Comparison of ENCODE assay signal across 10 cellular contexts in the genomic region with DNA sequence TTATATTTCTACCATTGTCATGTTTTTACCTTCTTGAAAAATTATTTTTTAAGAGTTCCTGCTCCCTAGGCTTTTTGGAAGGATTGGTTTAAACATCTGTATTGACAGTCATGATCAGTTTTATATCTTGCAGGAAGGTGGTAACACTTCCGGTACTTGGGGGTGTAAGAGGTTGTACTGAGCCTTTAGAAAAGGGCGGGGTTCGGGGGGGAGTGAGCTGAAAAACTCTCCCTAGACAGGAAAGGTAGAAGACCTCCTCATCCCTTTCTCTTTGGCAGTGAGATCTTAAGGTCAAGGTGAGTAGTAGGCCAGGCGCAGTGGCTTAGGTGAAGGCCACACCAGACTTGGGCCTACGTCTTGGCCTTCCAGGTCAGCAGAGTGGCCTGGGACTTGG. TPM values are rescaled to one million over a fixed set of nuclear protein-coding genes. Genes with fewer than 3 reads are reported as not detected.
DNase-seq lines count a peak whose midpoint lies in the region; ATAC-seq, FAIRE-seq and TF ChIP-seq lines count a peak whose summit lies in the region.
"Had no signal": no experiment of that assay in that cellular context is flagged by ENCODE, and none has a peak within 500 bp of the region (broad histone marks: within the 10 kb centered on the region; RNA-seq: fewer than 3 reads in every experiment).

No MANE protein-coding gene starts in this region.

- H3K4me1 Mint-ChIP-seq in stimulated activated effector memory CD8-positive, alpha-beta T cell treated with anti-CD3 and anti-CD28 coated beads, Interleukin-12 subunit alpha, Interleukin-12 subunit beta, amount 100 ng/mL, for 72 hours: no peaks in the 10 kb centered on the region

- 62 to 72% methylated on average over 5 of the region's 5 CpGs for WGBS in body of pancreas, 2 donors
- 90% methylated on average over 5 of the region's 5 CpGs for WGBS in liver
- WGBS in small intestine, 3 donors: 61 to 81% (median 79%) methylated on average over 5 of the region's 5 CpGs

- H3K4me3 ChIP-seq in HUES48 (ENCODE audit: low read depth, low read length) (peak overlapping the region; percentile 80), body of pancreas (no peak overlapping the region), liver (ENCODE audit: low read depth in 1 of 3, low read length in 3 of 3) (peak overlapping the region in 2 of 3 donors; percentile 47 to 89), small intestine (ENCODE audit: low read depth in 1 of 2, low read length in 2 of 2) (peak overlapping the region in 1 of 2 donors; percentile 67)

- no peak for FAIRE-seq in small intestine (lab: Jason Lieb, UNC)

- H3K36me3 ChIP-seq in HUES48 (ENCODE audit: control insufficient read depth, insufficient read depth, low read length) (no peaks in the 10 kb centered on the region), body of pancreas (replicated peaks in 1 of 2; ENCODE audit: insufficient read depth in 1 of 2, low read depth in 2 of 2) (no peaks in the 10 kb centered on the region), liver (ENCODE audit: control insufficient read depth in 4 of 4, insufficient read depth in 3 of 4, low read depth in 1 of 4, low read length in 3 of 4) (no peaks in the 10 kb centered on the region), small intestine (ENCODE audit: control insufficient read depth in 2 of 2, insufficient read depth in 2 of 2, low read length in 2 of 2) (no peaks in the 10 kb centered on the region)

- H3K4me3 Mint-ChIP-seq in stimulated activated effector memory CD8-positive, alpha-beta T cell treated with anti-CD3 and anti-CD28 coated beads, Interleukin-12 subunit alpha, Interleukin-12 subunit beta, amount 100 ng/mL, for 72 hours: no peak overlapping the region

- H3K36me3 Mint-ChIP-seq in stimulated activated effector memory CD8-positive, alpha-beta T cell treated with anti-CD3 and anti-CD28 coated beads, Interleukin-12 subunit alpha, Interleukin-12 subunit beta, amount 100 ng/mL, for 72 hours: no peaks in the 10 kb centered on the region

- H3K27ac ChIP-seq in HUES48 (ENCODE audit: low read depth, low read length) (peak overlapping the region; percentile 96), body of pancreas (peak overlapping the region; percentile 73 to 86 (median 82)), liver (ENCODE audit: low read depth in 1 of 2, low read length in 2 of 2) (peak overlapping the region in 1 of 2 donors; percentile 28), small intestine (ENCODE audit: low read depth in 1 of 2, low read length in 1 of 2) (peak overlapping the region in 1 of 2 donors; percentile 64)

- no peak overlapping the region for H3K27ac Mint-ChIP-seq in stimulated activated effector memory CD8-positive, alpha-beta T cell treated with anti-CD3 and anti-CD28 coated beads, Interleukin-12 subunit alpha, Interleukin-12 subunit beta, amount 100 ng/mL, for 72 hours
- H3K27ac Mint-ChIP-seq: activated T-helper 2 cell treated with anti-CD3 and anti-CD28 coated beads, Interferon-gamma antibody, Interleukin-2, Interleukin-4, amounts not matched to agents 10 μg/mL and 5 μg/mL and 100 μg/mL, durations not matched to agents 14 hours and 24 hours and 36 hours had no signal

- H3K9me3 Mint-ChIP-seq in stimulated activated effector memory CD8-positive, alpha-beta T cell treated with anti-CD3 and anti-CD28 coated beads, Interleukin-12 subunit alpha, Interleukin-12 subunit beta, amount 100 ng/mL, for 72 hours: no peaks in the 10 kb centered on the region
- H3K9me3 Mint-ChIP-seq: activated T-helper 2 cell treated with anti-CD3 and anti-CD28 coated beads, Interferon-gamma antibody, Interleukin-2, Interleukin-4, amounts not matched to agents 10 μg/mL and 5 μg/mL and 100 μg/mL, durations not matched to agents 14 hours and 24 hours and 36 hours had no signal

- H3K27me3 ChIP-seq in HUES48 (ENCODE audit: control insufficient read depth, insufficient read depth, low read length) (no peaks in the 10 kb centered on the region), body of pancreas (no peaks in the 10 kb centered on the region), liver (ENCODE audit: control insufficient read depth in 4 of 4, insufficient read depth in 4 of 4, low read length in 3 of 4) (peaks cover 0 to 15% (median 0%) of the 10 kb centered on the region in 4 donors), small intestine (ENCODE audit: control insufficient read depth in 2 of 2, insufficient read depth in 2 of 2, low read length in 2 of 2) (no peaks in the 10 kb centered on the region)

- DNase-seq in body of pancreas (no peak), small intestine (no peak)
- DNase-seq in stimulated activated effector memory CD8-positive, alpha-beta T cell treated with anti-CD3 and anti-CD28 coated beads, Interleukin-12 subunit alpha, Interleukin-12 subunit beta, amount 100 ng/mL, for 72 hours (ENCODE audit: low spot score in 2 of 2): no peak
- DNase-seq: IMR-90 had no signal

- TF ChIP-seq CTCF in body of pancreas (IDR thresholded peaks at IDR 0.05): no peak
- no peak for TF ChIP-seq CTCF in liver (IDR thresholded peaks at IDR 0.05; ENCODE audit: low read depth, low read length, missing input control)

- ATAC-seq in body of pancreas: no peak
- ATAC-seq in stimulated activated effector memory CD8-positive, alpha-beta T cell treated with anti-CD3 and anti-CD28 coated beads, Interleukin-12 subunit alpha, Interleukin-12 subunit beta, amount 100 ng/mL, for 72 hours: peak; percentile 13
- no peak for ATAC-seq in HG03108 (IDR thresholded peaks at IDR 0.05; ENCODE audit: unreplicated experiment)
- no peak for ATAC-seq in HG03097 (IDR thresholded peaks at IDR 0.05; ENCODE audit: low FRiP score, unreplicated experiment)
- no peak for ATAC-seq in HG03469 (IDR thresholded peaks at IDR 0.05; ENCODE audit: unreplicated experiment)

- TF ChIP-seq RAD21 in liver (IDR thresholded peaks at IDR 0.05): no peak

- TF ChIP-seq POLR2A in body of pancreas (IDR thresholded peaks at IDR 0.05): no peak

- peak overlapping the region; percentile 82 for H3K9ac ChIP-seq in HUES48 (ENCODE audit: low read depth, low read length)
- no peak overlapping the region for H3K9ac ChIP-seq in liver (ENCODE audit: low read depth in 1 of 2, low read length in 2 of 2)

- H3K4me1 ChIP-seq in HUES48 (ENCODE audit: control insufficient read depth, insufficient read depth, low read length): peaks cover 46% of the 10 kb centered on the region
- H3K4me1 ChIP-seq in body of pancreas: peaks cover 13% of the 10 kb centered on the region
- peaks cover 0 to 9% (median 7%) of the 10 kb centered on the region in 4 donors for H3K4me1 ChIP-seq in liver (ENCODE audit: control insufficient read depth in 4 of 4, insufficient read depth in 4 of 4, low read length in 3 of 4)
- no peaks in the 10 kb centered on the region for H3K4me1 ChIP-seq in small intestine (ENCODE audit: control insufficient read depth in 2 of 2, insufficient read depth in 1 of 2, low read depth in 1 of 2, low read length in 1 of 2)

- no peaks in the 10 kb centered on the region for H3K9me3 ChIP-seq in HUES48 (ENCODE audit: control insufficient read depth, insufficient read depth, low read length)
- H3K9me3 ChIP-seq in body of pancreas: no peaks in the 10 kb centered on the region
- H3K9me3 ChIP-seq in liver (ENCODE audit: control insufficient read depth in 4 of 4, low read length in 3 of 4): no peaks in the 10 kb centered on the region
- H3K9me3 ChIP-seq in small intestine (ENCODE audit: control insufficient read depth, low read depth): no peaks in the 10 kb centered on the region

- intact Hi-C loops in body of pancreas (cut with DNase I): no loop called here

TF ChIP-seq in liver, 16 proteins besides CTCF, POLR2A, EP300 and RAD21:
- TF ChIP-seq RXRA (IDR thresholded peaks at IDR 0.05) (no peak), HNF4A (conservative IDR thresholded peaks at IDR 0.05) (no peak)

RNA-seq across cellular contexts. Expression of a gene that starts 0.4 kb away (rescaled TPM):
- total RNA-seq in body of pancreas: 10 to 100 TPM; 16.1 to 44.2 TPM
- 1 to 10 TPM; 4.1 to 5.4 TPM for total RNA-seq in liver
- polyA plus RNA-seq in liver: 1 to 10 TPM in 1 of 2 donors, under 1 TPM in 1; 0.17 to 1.4 TPM
- 1 to 10 TPM in 1 of 3 donors, under 1 TPM in 2; 0.27 to 2.4 (median 0.89) TPM for polyA plus RNA-seq in small intestine
- total RNA-seq: activated T-helper 2 cell treated with anti-CD3 and anti-CD28 coated beads, Interferon-gamma antibody, Interleukin-2, Interleukin-4, amounts not matched to agents 10 μg/mL and 5 μg/mL and 100 μg/mL, durations not matched to agents 14 hours and 24 hours and 36 hours; IMR-90 had no signal
- polyA plus RNA-seq: IMR-90 had no signal

Comparison
In these comparisons a context has a peak if more than half of its experiments do, and no peak if none do; other contexts are left out.
1. H3K4me3 ChIP-seq: peak in HUES48 (single experiment) and liver (2 of 3); none in body of pancreas (0 of 2).